Comparison of ENCODE assay signal across 8 cellular contexts in the genomic region with DNA sequence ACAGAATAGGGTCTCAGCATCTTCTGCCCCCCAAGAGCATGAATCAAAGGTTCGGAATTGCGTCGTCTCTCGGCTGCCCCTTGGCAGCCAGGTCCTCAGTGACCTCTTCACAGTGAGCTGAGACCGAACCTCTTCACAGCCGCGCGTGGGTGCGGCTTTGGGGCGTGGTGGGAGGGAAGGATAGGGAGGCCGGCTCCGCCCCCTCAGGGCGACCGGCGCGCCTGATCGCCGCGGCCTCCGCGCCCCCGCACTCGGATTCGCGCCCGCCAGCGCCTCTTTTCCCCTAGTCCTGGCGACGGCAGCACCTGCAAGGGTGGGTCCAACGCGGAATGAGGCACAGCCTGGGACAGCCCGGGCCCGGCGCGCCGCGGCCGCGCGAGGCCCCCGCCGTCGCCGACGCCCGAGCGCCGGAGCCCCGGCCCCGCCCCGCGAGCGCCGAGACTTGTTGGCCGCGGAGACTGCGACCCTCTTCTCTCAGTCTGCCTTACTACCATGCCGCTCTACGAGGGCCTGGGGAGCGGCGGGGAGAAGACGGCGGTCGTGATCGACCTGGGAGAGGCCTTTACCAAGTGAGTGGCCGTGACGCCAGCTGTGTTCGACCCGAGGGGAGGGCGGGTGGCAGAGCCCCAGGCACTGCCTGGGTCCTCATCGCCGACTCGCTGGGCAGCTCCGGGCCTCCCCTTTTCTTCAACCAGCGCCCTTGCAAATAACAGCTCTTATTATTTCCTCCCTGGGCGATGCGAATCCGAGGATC. TPM values are rescaled to one million over a fixed set of nuclear protein-coding genes. Genes with fewer than 3 reads are reported as not detected.
DNase-seq lines count a peak whose midpoint lies in the region; FAIRE-seq and TF ChIP-seq lines count a peak whose summit lies in the region.

A gene (plus strand): TSS at position 424 of the 754 bp plus-strand sequence. CDS start 69 bp downstream, at position 493.

- H3K36me3 Mint-ChIP-seq in activated naive CD4-positive, alpha-beta T cell treated with anti-CD3 and anti-CD28 coated beads for 36 hours (ENCODE audit: low read depth): peaks cover 4% of the 10 kb centered on the region

- no peak for TF ChIP-seq CTCF in HFF-Myc (IDR thresholded peaks at IDR 0.05; ENCODE audit: low read depth, low read length, missing control alignments)

- peak within 1 kb of the TSS; percentile 90 for H3K23ac ChIP-seq in neuronal stem cell (ENCODE audit: low read depth, low read length, poor library complexity)

- H4K8ac ChIP-seq in neuronal stem cell (ENCODE audit: low read depth, low read length): no peak within 1 kb of the TSS

- no peak within 1 kb of the TSS for H3K4ac ChIP-seq in neuronal stem cell (ENCODE audit: low read length)

- H3K27me3 ChIP-seq in neuronal stem cell (ENCODE audit: control insufficient read depth in 3 of 3, insufficient read depth in 3 of 3, low read depth in 1 of 3, low read length in 3 of 3) (no peaks in the 10 kb centered on the region), subcutaneous abdominal adipose tissue (ENCODE audit: control insufficient read depth in 5 of 5, insufficient read depth in 4 of 5, low read length in 5 of 5) (no peaks in the 10 kb centered on the region)

- H4K91ac ChIP-seq in neuronal stem cell (ENCODE audit: low read depth, low read length, poor library complexity): no peak within 1 kb of the TSS

- peaks cover 39% of the 10 kb centered on the region for H3K4me1 Mint-ChIP-seq in activated naive CD4-positive, alpha-beta T cell treated with anti-CD3 and anti-CD28 coated beads for 36 hours (ENCODE audit: low read depth)

- peaks cover 0 to 3% of the 10 kb centered on the region in 2 donors for H3K9me3 ChIP-seq in neuronal stem cell (replicated peaks in 1 of 2; ENCODE audit: control insufficient read depth in 2 of 2, insufficient read depth in 1 of 2, low read depth in 1 of 2, low read length in 2 of 2)
- H3K9me3 ChIP-seq in subcutaneous abdominal adipose tissue (ENCODE audit: control insufficient read depth in 5 of 5, low read length in 5 of 5): no peaks in the 10 kb centered on the region

- H2AFZ ChIP-seq in neuronal stem cell (ENCODE audit: low read length): peak within 1 kb of the TSS; percentile 97

- H3K9ac ChIP-seq in neuronal stem cell (ENCODE audit: low read depth, low read length, poor library complexity) (peak within 1 kb of the TSS; percentile 97), subcutaneous abdominal adipose tissue (ENCODE audit: low read length in 5 of 5) (peak within 1 kb of the TSS; percentile 82 to 99 (median 96))

- peak; percentile 49 for DNase-seq in GM04504 (ENCODE audit: low read depth)
- DNase-seq in HFF-Myc (ENCODE audit: extremely low read depth, low read depth): peak; percentile 30
- peak; percentile 74 for DNase-seq in MV-4-11 (lab: John Stamatoyannopoulos, UW)
- peak; percentile 86 for DNase-seq in SK-N-DZ (ENCODE audit: low spot score)
- DNase-seq in activated naive CD4-positive, alpha-beta T cell treated with anti-CD3 and anti-CD28 coated beads for 36 hours: peak; percentile 89
- DNase-seq in frontal cortex (ENCODE audit: low spot score in 2 of 2): peak; percentile 77 to 80
- peak; percentile 69 for DNase-seq in neuronal stem cell (ENCODE audit: low spot score)

- H3K9me3 Mint-ChIP-seq in activated naive CD4-positive, alpha-beta T cell treated with anti-CD3 and anti-CD28 coated beads for 36 hours: no peaks in the 10 kb centered on the region

- H3K36me3 ChIP-seq in neuronal stem cell (replicated peaks in 1 of 2; ENCODE audit: control insufficient read depth in 2 of 2, insufficient read depth in 2 of 2, low read length in 2 of 2): peaks cover 1 to 21% of the 10 kb centered on the region in 2 donors
- peaks cover 0 to 4% (median 0%) of the 10 kb centered on the region in 5 donors for H3K36me3 ChIP-seq in subcutaneous abdominal adipose tissue (ENCODE audit: control insufficient read depth in 5 of 5, insufficient read depth in 5 of 5, low read length in 5 of 5)

- peaks cover 0 to 10% of the 10 kb centered on the region in 2 donors for H3K4me1 ChIP-seq in neuronal stem cell (ENCODE audit: control insufficient read depth in 2 of 2, insufficient read depth in 1 of 2, low read depth in 1 of 2, low read length in 2 of 2)
- H3K4me1 ChIP-seq in subcutaneous abdominal adipose tissue (ENCODE audit: control insufficient read depth in 5 of 5, insufficient read depth in 5 of 5, low read length in 5 of 5): peaks cover 2 to 27% (median 24%) of the 10 kb centered on the region in 5 donors

- peak within 1 kb of the TSS; percentile 93 for H3K4me3 Mint-ChIP-seq in activated naive CD4-positive, alpha-beta T cell treated with anti-CD3 and anti-CD28 coated beads for 36 hours

- H2BK5ac ChIP-seq in neuronal stem cell (ENCODE audit: low read length): no peak within 1 kb of the TSS

- H2BK15ac ChIP-seq in neuronal stem cell (ENCODE audit: low read length): no peak within 1 kb of the TSS

- peak within 1 kb of the TSS; percentile 94 for H3K18ac ChIP-seq in neuronal stem cell (ENCODE audit: low read length)

- CTCF ChIA-PET in activated naive CD4-positive, alpha-beta T cell treated with anti-CD3 and anti-CD28 coated beads for 36 hours (lab: Charles Lee): interaction anchor here (0.6 kb wide), 1 partner anchor 136 kb away, joined by 3 read pairs; no protein-coding TSS in a partner anchor

- no peak within 1 kb of the TSS for H3K14ac ChIP-seq in neuronal stem cell (ENCODE audit: low read length)

- no peak for FAIRE-seq in frontal cortex (lab: Jason Lieb, UNC)

- no peaks in the 10 kb centered on the region for H3K27me3 Mint-ChIP-seq in activated naive CD4-positive, alpha-beta T cell treated with anti-CD3 and anti-CD28 coated beads for 36 hours (ENCODE audit: low read depth)

- WGBS in neuronal stem cell (ENCODE audit: extremely low coverage in 2 of 2, insufficient read length in 2 of 2, insufficient replicate concordance in 1 of 2), 2 donors: no CpG with 5 or more reads among the region's 78 CpGs

- peaks cover 1% of the 10 kb centered on the region for H3K79me1 ChIP-seq in neuronal stem cell (ENCODE audit: low read depth, low read length)

- peak within 1 kb of the TSS; percentile 54 for H2BK120ac ChIP-seq in neuronal stem cell (ENCODE audit: low read depth, low read length)

- intact Hi-C loops in activated naive CD4-positive, alpha-beta T cell treated with anti-CD3 and anti-CD28 coated beads for 36 hours (cut with micrococcal nuclease): loop anchor here (1.0 to 5.0 kb wide), 8 partner anchors 39 to 372 kb away; a partner anchor contains a TSS

- no peak within 1 kb of the TSS for H2BK12ac ChIP-seq in neuronal stem cell (ENCODE audit: low read length)

- H3K4me2 ChIP-seq in neuronal stem cell (ENCODE audit: insufficient read depth, low read length, poor library complexity, severe bottlenecking): peak within 1 kb of the TSS; percentile 69

- H2AK5ac ChIP-seq in neuronal stem cell (ENCODE audit: low read depth, low read length): no peak within 1 kb of the TSS

- H3K27ac ChIP-seq in neuronal stem cell (replicated peaks; ENCODE audit: low read length) (peak within 1 kb of the TSS; percentile 85), subcutaneous abdominal adipose tissue (ENCODE audit: low read depth, low read length) (peak within 1 kb of the TSS; percentile 83)

- peak within 1 kb of the TSS; percentile 93 for H3K4me3 ChIP-seq in HFF-Myc (replicated peaks; ENCODE audit: low read depth, low read length)
- peak within 1 kb of the TSS; percentile 82 to 88 for H3K4me3 ChIP-seq in neuronal stem cell (ENCODE audit: low read length in 2 of 2)
- peak within 1 kb of the TSS; percentile 67 to 98 (median 96) for H3K4me3 ChIP-seq in subcutaneous abdominal adipose tissue (ENCODE audit: low read depth in 1 of 5, low read length in 5 of 5)

- H3K27ac Mint-ChIP-seq in activated naive CD4-positive, alpha-beta T cell treated with anti-CD3 and anti-CD28 coated beads for 36 hours: peak within 1 kb of the TSS; percentile 87

RNA-seq across cellular contexts. Expression of the gene that starts here (rescaled TPM):
- 57.7 and 92.7 TPM in 2 replicates for polyA plus RNA-seq in SK-N-DZ (2014; cell fraction: cytosol; rRNA removed)
- 48.9 and 68.3 TPM in 2 replicates for polyA plus RNA-seq in SK-N-DZ (2014; cell fraction: nucleus; rRNA removed)
- total RNA-seq in activated naive CD4-positive, alpha-beta T cell treated with anti-CD3 and anti-CD28 coated beads for 36 hours: 10 to 100 TPM; 29.5 to 29.7 TPM
- 128 TPM for total RNA-seq in frontal cortex
- polyA plus RNA-seq in neuronal stem cell (2013, experiment 1 of 2): 33.9 TPM
- 32.7 TPM for polyA plus RNA-seq in neuronal stem cell (2013, experiment 2 of 2)

Comparison
In these comparisons a context has a peak if more than half of its experiments do, and no peak if none do; other contexts are left out.
1. Peak in every context shown above with its lines: DNase-seq, H3K4me3 ChIP-seq and H3K27ac ChIP-seq.
2. DNase-seq: peak in every context shown above with its lines; median percentile 89 in activated naive CD4-positive, alpha-beta T cell treated with anti-CD3 and anti-CD28 coated beads for 36 hours; 86 in SK-N-DZ; 78 in frontal cortex; 74 in MV-4-11; 69 in neuronal stem cell; 49 in GM04504; 30 in HFF-Myc.